ENCODE assay signal across 11 cellular contexts in genomic region chr12:104565606-104566243, GRCh38.
DNase-seq lines count a peak whose midpoint lies in the region; ATAC-seq, FAIRE-seq and TF ChIP-seq lines count a peak whose summit lies in the region.
"Had no signal": no experiment of that assay in that cellular context is flagged by ENCODE, and none has a peak within 500 bp of the region (broad histone marks: within the 10 kb centered on the region; RNA-seq: fewer than 3 reads in every experiment).

No MANE protein-coding gene starts in this region.

- TF ChIP-seq CTCF in BE2C (IDR thresholded peaks at IDR 0.05; ENCODE audit: low read depth, low read length) (no peak), kidney (IDR thresholded peaks at IDR 0.05; ENCODE audit: borderline replicate concordance, extremely low read depth, insufficient read depth) (no peak)

- ATAC-seq in GM19463 (IDR thresholded peaks at IDR 0.05; ENCODE audit: unreplicated experiment) (no peak), GM18873 (IDR thresholded peaks at IDR 0.05; ENCODE audit: low FRiP score, unreplicated experiment) (no peak)
- ATAC-seq: PC-3 had no signal

- H3K4me1 ChIP-seq in BE2C: 0 out of 2 replicates have a peak, but pooled peaks cover 3% of the 10 kb centered on the region
- peaks cover 0 to 2% of the 10 kb centered on the region in 2 donors for H3K4me1 ChIP-seq in kidney (ENCODE audit: control insufficient read depth in 1 of 2, insufficient read depth in 1 of 2, low read depth in 1 of 2, low read length in 2 of 2)

- no peak for FAIRE-seq in kidney (lab: Jason Lieb, UNC)

- no peak overlapping the region for H3K4me3 ChIP-seq in BE2C (ENCODE audit: low read depth, low read length)
- H3K4me3 ChIP-seq in kidney (ENCODE audit: low read length in 2 of 2): no peak overlapping the region
- H3K4me3 ChIP-seq: dorsolateral prefrontal cortex had no signal

- no peaks in the 10 kb centered on the region for H3K27me3 ChIP-seq in BE2C
- H3K27me3 ChIP-seq: dorsolateral prefrontal cortex had no signal

- no peak overlapping the region for H3K27ac ChIP-seq in kidney (ENCODE audit: low read depth in 2 of 2, low read length in 2 of 2)

- intact Hi-C loops in kidney (cut with DNase I): no loop called here

- H3K36me3 ChIP-seq in BE2C (no peaks in the 10 kb centered on the region; the same call in 1 of the 2 replicates), kidney (ENCODE audit: control insufficient read depth in 1 of 2, insufficient read depth in 2 of 2, low read length in 2 of 2) (no peaks in the 10 kb centered on the region)

- no peak overlapping the region for H3K9ac ChIP-seq in kidney (ENCODE audit: low read length in 2 of 2)

- DNase-seq in AG20443 (ENCODE audit: low spot score) (peak; percentile 72), EH (ENCODE audit: low read depth) (peak; percentile 57), amniotic epithelial cell (ENCODE audit: low read depth) (peak; percentile 51), medulla oblongata (ENCODE audit: extremely low spot score) (peak; percentile 32), BE2C (no peak), kidney (no peak)
- DNase-seq: DMS 273 treated with DMSO at 0.1 percent for 48 hours, PC-3 had no signal

- H3K9me3 ChIP-seq in BE2C (no peaks in the 10 kb centered on the region), kidney (ENCODE audit: control insufficient read depth in 1 of 2, low read length in 2 of 2) (peaks cover 0 to 4% of the 10 kb centered on the region in 2 donors)

Comparison
In these comparisons a context has a peak if more than half of its experiments do, and no peak if none do; other contexts are left out.
1. DNase-seq: peak in AG20443 (single experiment), EH (single experiment), amniotic epithelial cell (single experiment) and medulla oblongata (single experiment); none in BE2C (single experiment) and kidney (single experiment).